17 cellular contexts compared by ENCODE assay signal in genomic region chr3:181738551-181738950, GRCh38. TPM values are rescaled to one million over a fixed set of nuclear protein-coding genes. Genes with fewer than 3 reads are reported as not detected.
A peak's percentile ranks its signal among the peaks of the same experiment; 100 is the strongest.
DNase-seq lines count a peak whose midpoint lies in the region; ATAC-seq and TF ChIP-seq lines count a peak whose summit lies in the region.
"Had no signal": no experiment of that assay in that cellular context is flagged by ENCODE, and none has a peak within 500 bp of the region (broad histone marks: within the 10 kb centered on the region; RNA-seq: fewer than 3 reads in every experiment).

No MANE protein-coding gene starts in this region.

- H4K20me1 ChIP-seq in PC-9 (ENCODE audit: insufficient read depth), result no peaks in the 10 kb centered on the region

- no peaks in the 10 kb centered on the region for H3K36me3 Mint-ChIP-seq in CD8-positive, alpha-beta memory T cell
- H3K36me3 Mint-ChIP-seq: CD4-positive, alpha-beta memory T cell had no signal

- H3K4me3 Mint-ChIP-seq in CD8-positive, alpha-beta memory T cell, result no peak overlapping the region
- H3K4me3 Mint-ChIP-seq: CD4-positive, alpha-beta memory T cell; HFFc6 had no signal

- no TSS peak for BruUV-seq in PC-9 (replicated peaks; lab: Mats Ljungman, UMichigan)

- no peak for TF ChIP-seq EP300 in esophagus muscularis mucosa (IDR thresholded peaks at IDR 0.05)

- H3K9ac ChIP-seq in neuronal stem cell (ENCODE audit: low read depth, low read length, poor library complexity), result no peak overlapping the region

- no peak overlapping the region for H3K4ac ChIP-seq in neuronal stem cell (ENCODE audit: low read length)

- H3K27me3 Mint-ChIP-seq in CD8-positive, alpha-beta memory T cell, result peaks cover 2 to 7% of the 10 kb centered on the region in 2 donors

- H3K9me2 ChIP-seq in PC-9 (ENCODE audit: insufficient read depth), result peaks cover 4% of the 10 kb centered on the region; the same call in 1 of the 2 replicates

- H3K4me2 ChIP-seq in PC-9 (no peak overlapping the region), neuronal stem cell (ENCODE audit: insufficient read depth, low read length, poor library complexity, severe bottlenecking) (no peak overlapping the region)

- no peak overlapping the region for H3K27ac Mint-ChIP-seq in CD8-positive, alpha-beta memory T cell
- H3K27ac Mint-ChIP-seq: CD4-positive, alpha-beta memory T cell; HFFc6 had no signal

- no peak overlapping the region for H2BK5ac ChIP-seq in neuronal stem cell (ENCODE audit: low read length)

- H3K27me3 ChIP-seq in PC-9 (ENCODE audit: insufficient read depth, low read depth) (no peaks in the 10 kb centered on the region), esophagus muscularis mucosa (no peaks in the 10 kb centered on the region), neuronal stem cell (ENCODE audit: control insufficient read depth in 3 of 3, insufficient read depth in 3 of 3, low read depth in 1 of 3, low read length in 3 of 3) (no peaks in the 10 kb centered on the region)
- H3K27me3 ChIP-seq in CD8-positive, alpha-beta memory T cell (ENCODE audit: insufficient read depth, low read length, poor library complexity, severe bottlenecking), result no peaks in the 10 kb centered on the region

- H3K79me2 ChIP-seq in PC-9 (ENCODE audit: low read depth), result no peaks in the 10 kb centered on the region

- H3K36me3 ChIP-seq in PC-9 (ENCODE audit: low read depth), result no peaks in the 10 kb centered on the region
- H3K36me3 ChIP-seq in esophagus muscularis mucosa, result no peaks in the 10 kb centered on the region
- H3K36me3 ChIP-seq in neuronal stem cell (replicated peaks in 1 of 2; ENCODE audit: control insufficient read depth in 2 of 2, insufficient read depth in 2 of 2, low read length in 2 of 2), result peaks cover 0 to 34% of the 10 kb centered on the region in 2 donors
- H3K36me3 ChIP-seq in CD8-positive, alpha-beta memory T cell (ENCODE audit: insufficient read depth, low read length), result no peaks in the 10 kb centered on the region
- H3K36me3 ChIP-seq: HAP-1 had no signal

- CTCF ChIA-PET in PC-9 (lab: Charles Lee), result interaction anchor here (0.6 kb wide), 1 partner anchor 38 kb away, joined by 11 read pairs; no protein-coding TSS in a partner anchor
- CTCF ChIA-PET in CD8-positive, alpha-beta memory T cell (lab: Charles Lee), result no interaction called here

- H2BK120ac ChIP-seq in neuronal stem cell (ENCODE audit: low read depth, low read length), result no peak overlapping the region

- no peak overlapping the region for H2BK15ac ChIP-seq in neuronal stem cell (ENCODE audit: low read length)

- H3K14ac ChIP-seq in neuronal stem cell (ENCODE audit: low read length), result no peak overlapping the region

- H3K79me1 ChIP-seq in neuronal stem cell (ENCODE audit: low read depth, low read length), result no peaks in the 10 kb centered on the region

- POLR2A ChIA-PET in PC-9 (lab: Charles Lee; ENCODE audit: unreplicated experiment), result no interaction called here
- POLR2A ChIA-PET in CD8-positive, alpha-beta memory T cell (lab: Charles Lee), result no interaction called here

- no peaks in the 10 kb centered on the region for H3K4me1 Mint-ChIP-seq in CD8-positive, alpha-beta memory T cell
- H3K4me1 Mint-ChIP-seq: CD4-positive, alpha-beta memory T cell had no signal

- H2BK12ac ChIP-seq in neuronal stem cell (ENCODE audit: low read length), result no peak overlapping the region

- H4K91ac ChIP-seq in neuronal stem cell (ENCODE audit: low read depth, low read length, poor library complexity), result no peak overlapping the region

- H3F3A ChIP-seq in PC-9 (ENCODE audit: insufficient read depth, low read depth), result no peaks in the 10 kb centered on the region

- no peak for TF ChIP-seq CTCF in PC-9 (conservative IDR thresholded peaks at IDR 0.05)
- TF ChIP-seq CTCF in esophagus muscularis mucosa (IDR thresholded peaks at IDR 0.05), result no peak

- H3K4me1 ChIP-seq in PC-9 (replicated peaks; ENCODE audit: insufficient read depth) (peaks cover 14% of the 10 kb centered on the region), esophagus muscularis mucosa (no peaks in the 10 kb centered on the region), neuronal stem cell (ENCODE audit: control insufficient read depth in 2 of 2, insufficient read depth in 1 of 2, low read depth in 1 of 2, low read length in 2 of 2) (peaks cover 10 to 58% of the 10 kb centered on the region in 2 donors)
- H3K4me1 ChIP-seq in CD8-positive, alpha-beta memory T cell (ENCODE audit: insufficient read depth, low read length), result no peaks in the 10 kb centered on the region

- H2AK5ac ChIP-seq in neuronal stem cell (ENCODE audit: low read depth, low read length), result no peak overlapping the region

- WGBS in esophagus muscularis mucosa, result 89% methylated on average over 5 of the region's 5 CpGs
- no CpG with 5 or more reads among the region's 5 CpGs for WGBS in neuronal stem cell (ENCODE audit: extremely low coverage in 2 of 2, insufficient read length in 2 of 2, insufficient replicate concordance in 1 of 2), 2 donors

- no peak for ATAC-seq in GM21717 (IDR thresholded peaks at IDR 0.05; ENCODE audit: unreplicated experiment)
- ATAC-seq: GM12878 had no signal

- no peak overlapping the region for H3K27ac ChIP-seq in PC-9
- H3K27ac ChIP-seq in esophagus muscularis mucosa (replicated peaks in 1 of 4), result no peak overlapping the region
- H3K27ac ChIP-seq in neuronal stem cell (replicated peaks; ENCODE audit: low read length), result no peak overlapping the region
- H3K27ac ChIP-seq in CD8-positive, alpha-beta memory T cell (ENCODE audit: low read depth, low read length), result no peak overlapping the region

- TF ChIP-seq POLR2A in esophagus muscularis mucosa (IDR thresholded peaks at IDR 0.05; ENCODE audit: low read depth), result no peak

- no peak overlapping the region for H3K4me3 ChIP-seq in PC-9
- no peak overlapping the region for H3K4me3 ChIP-seq in esophagus muscularis mucosa
- no peak overlapping the region for H3K4me3 ChIP-seq in neuronal stem cell (ENCODE audit: low read length in 2 of 2)
- H3K4me3 ChIP-seq in CD8-positive, alpha-beta memory T cell (ENCODE audit: low read length), result no peak overlapping the region
- H3K4me3 ChIP-seq: GM12878, HAP-1 had no signal

- H3K23ac ChIP-seq in neuronal stem cell (ENCODE audit: low read depth, low read length, poor library complexity), result no peak overlapping the region

- H3K18ac ChIP-seq in neuronal stem cell (ENCODE audit: low read length), result no peak overlapping the region

- DNase-seq in NCI-H146 treated with DMSO at 0.1 percent for 48 hours (lab: John Stamatoyannopoulos, UW; ENCODE audit: unreplicated experiment), result peak; percentile 62
- DNase-seq in PC-9, result no peak
- peak; percentile 5 for DNase-seq in esophagus muscularis mucosa (ENCODE audit: extremely low spot score)
- DNase-seq in neuronal stem cell (ENCODE audit: low spot score), result no peak
- DNase-seq in CD8-positive, alpha-beta memory T cell, result no peak
- DNase-seq: C1 segment of cervical spinal cord; CD4-positive, alpha-beta memory T cell; DMS 273 treated with DMSO at 0.1 percent for 48 hours; DMS79; EL; GDM1; GOT3; HFFc6 had no signal

- no peaks in the 10 kb centered on the region for H3K9me3 Mint-ChIP-seq in CD8-positive, alpha-beta memory T cell
- H3K9me3 Mint-ChIP-seq: CD4-positive, alpha-beta memory T cell; HFFc6 had no signal

- intact Hi-C loops in PC-9 (cut with micrococcal nuclease; ENCODE audit: unreplicated experiment) (no loop called here), esophagus muscularis mucosa (cut with DNase I) (no loop called here)

- H2AFZ ChIP-seq in PC-9 (0 out of 2 replicates have a peak overlapping the region, but pooled peaks have one; percentile 10), neuronal stem cell (ENCODE audit: low read length) (no peak overlapping the region)

- no peak overlapping the region for H4K8ac ChIP-seq in neuronal stem cell (ENCODE audit: low read depth, low read length)

- H3K9me3 ChIP-seq in PC-9 (ENCODE audit: insufficient read depth, low read depth) (no peaks in the 10 kb centered on the region; the same call in 1 of the 2 replicates), esophagus muscularis mucosa (no peaks in the 10 kb centered on the region), neuronal stem cell (replicated peaks in 1 of 2; ENCODE audit: control insufficient read depth in 2 of 2, insufficient read depth in 1 of 2, low read depth in 1 of 2, low read length in 2 of 2) (no peaks in the 10 kb centered on the region)
- no peaks in the 10 kb centered on the region for H3K9me3 ChIP-seq in CD8-positive, alpha-beta memory T cell (ENCODE audit: low read length)
- H3K9me3 ChIP-seq: HAP-1 had no signal

RNA-seq across cellular contexts. Expression of gene SOX2, which starts 26.8 kb away (rescaled TPM):
- total RNA-seq in PC-9 (2021) (not detected in 2 replicates), esophagus muscularis mucosa (1 to 10 TPM; 2.5 to 7.3 (median 4.0) TPM)
- 589 TPM for polyA plus RNA-seq in neuronal stem cell (2013, experiment 1 of 2)
- 620 TPM for polyA plus RNA-seq in neuronal stem cell (2013, experiment 2 of 2)
- total RNA-seq in CD8-positive, alpha-beta memory T cell, result not detected
- not detected for polyA plus RNA-seq in CD8-positive, alpha-beta memory T cell
- total RNA-seq: CD4-positive, alpha-beta memory T cell; HFFc6 had no signal
- polyA plus RNA-seq: BJ; CD4-positive, alpha-beta memory T cell had no signal

Comparison
In these comparisons a context has a peak if more than half of its experiments do, and no peak if none do; other contexts are left out.
1. DNase-seq: peak in NCI-H146 treated with DMSO at 0.1 percent for 48 hours (single experiment) and esophagus muscularis mucosa (single experiment); none in PC-9 (0 of 2), neuronal stem cell (single experiment) and CD8-positive, alpha-beta memory T cell (0 of 5).